ENCODE assay signal across 8 cellular contexts in genomic region chr11:61701298-61701993, GRCh38. TPM values are rescaled to one million over a fixed set of nuclear protein-coding genes. Genes with fewer than 3 reads are reported as not detected.
DNase-seq lines count a peak whose midpoint lies in the region; ATAC-seq and TF ChIP-seq lines count a peak whose summit lies in the region.

No MANE protein-coding gene starts in this region.

- H3K27ac Mint-ChIP-seq in activated CD4-positive, alpha-beta T cell treated with anti-CD3 and anti-CD28 coated beads for 36 hours: no peak overlapping the region

- no peaks in the 10 kb centered on the region for H3K36me3 ChIP-seq in HEK293 (ENCODE audit: control insufficient read depth in 2 of 2, insufficient read depth in 1 of 2, low read length in 2 of 2)
- no peaks in the 10 kb centered on the region for H3K36me3 ChIP-seq in heart right ventricle

- no peaks in the 10 kb centered on the region for H3K9me3 Mint-ChIP-seq in activated CD4-positive, alpha-beta T cell treated with anti-CD3 and anti-CD28 coated beads for 36 hours (ENCODE audit: low read depth)

- intact Hi-C loops in heart right ventricle (cut with DNase I): no loop called here
- intact Hi-C loops in activated CD4-positive, alpha-beta T cell treated with anti-CD3 and anti-CD28 coated beads for 36 hours (cut with DNase I, micrococcal nuclease): no loop called here

- WGBS in heart right ventricle, 2 donors: 60 to 64% methylated on average over 16 of the region's 16 CpGs

- no peaks in the 10 kb centered on the region; the same call in 1 of the 2 replicates for H3K9me3 ChIP-seq in AG04450 (ENCODE audit: control insufficient read depth, insufficient read depth, low read length)
- H3K9me3 ChIP-seq in HEK293 (ENCODE audit: control insufficient read depth, insufficient read depth, low read depth, low read length): no peaks in the 10 kb centered on the region
- H3K9me3 ChIP-seq in heart right ventricle: no peaks in the 10 kb centered on the region

- POLR2A ChIA-PET in AG04450 (lab: Yijun Ruan, JAX) (interaction anchor here (0.5 kb wide), 1 partner anchor 35 kb away, joined by 3 read pairs; no protein-coding TSS in a partner anchor), HEK293 (lab: Yijun Ruan, JAX) (interaction anchor here (0.9 kb wide), 1 partner anchor 17 kb away, joined by 3 read pairs; no protein-coding TSS in a partner anchor)
- POLR2A ChIA-PET in activated CD4-positive, alpha-beta T cell treated with anti-CD3 and anti-CD28 coated beads for 36 hours (lab: Charles Lee): interaction anchor here (0.6 kb wide), 1 partner anchor 270 kb away, joined by 3 read pairs; no protein-coding TSS in a partner anchor

- no peaks in the 10 kb centered on the region for H3K36me3 Mint-ChIP-seq in activated CD4-positive, alpha-beta T cell treated with anti-CD3 and anti-CD28 coated beads for 36 hours (ENCODE audit: low read depth)

- H3K4me3 Mint-ChIP-seq in activated CD4-positive, alpha-beta T cell treated with anti-CD3 and anti-CD28 coated beads for 36 hours: no peak overlapping the region

- no peaks in the 10 kb centered on the region for H3K27me3 Mint-ChIP-seq in activated CD4-positive, alpha-beta T cell treated with anti-CD3 and anti-CD28 coated beads for 36 hours

- H3K4me1 ChIP-seq in HEK293 (ENCODE audit: control insufficient read depth, insufficient read depth, low read length): no peaks in the 10 kb centered on the region
- peaks cover 12 to 66% (median 51%) of the 10 kb centered on the region in 9 donors for H3K4me1 ChIP-seq in heart right ventricle

- DNase-seq in AG04450 (ENCODE audit: low read depth, low spot score): no peak
- peak; percentile 64 to 88 for DNase-seq in SHP77 (lab: John Stamatoyannopoulos, UW)
- DNase-seq in heart right ventricle: no peak
- DNase-seq in occipital lobe (lab: John Stamatoyannopoulos, UW): no peak
- DNase-seq in activated CD4-positive, alpha-beta T cell treated with anti-CD3 and anti-CD28 coated beads for 36 hours: no peak

- peak; percentile 59 for TF ChIP-seq CTCF in AG04450 (IDR thresholded peaks at IDR 0.05; ENCODE audit: low read depth, low read length)
- TF ChIP-seq CTCF in HEK293 (tag by site-specific recombination; IDR thresholded peaks at IDR 0.05): no peak; the same call in 1 of the 2 replicates
- TF ChIP-seq CTCF in heart right ventricle (IDR thresholded peaks at IDR 0.05): peak in 7 of 9 donors; percentile 11 to 41 (median 32)

- CTCF ChIA-PET in AG04450 (lab: Charles Lee) (interaction anchor here (0.7 kb wide), 1 partner anchor 62 kb away, joined by 3 read pairs; no protein-coding TSS in a partner anchor), HEK293 (lab: Yijun Ruan, JAX) (interaction anchor here (0.6 to 1.5 kb wide), 4 partner anchors 8 to 92 kb away, joined by 3 to 6 read pairs (median 4); no protein-coding TSS in a partner anchor)
- CTCF ChIA-PET in activated CD4-positive, alpha-beta T cell treated with anti-CD3 and anti-CD28 coated beads for 36 hours (lab: Charles Lee): no interaction called here

- H3K27me3 ChIP-seq in AG04450 (ENCODE audit: control insufficient read depth, insufficient read depth, low read length): peaks cover 7% of the 10 kb centered on the region
- H3K27me3 ChIP-seq in heart right ventricle: no peaks in the 10 kb centered on the region

- H3K4me3 ChIP-seq in AG04450 (ENCODE audit: low read depth, low read length) (no peak overlapping the region), HEK293 (ENCODE audit: low read depth, low read length) (no peak overlapping the region), heart right ventricle (no peak overlapping the region)

- H3K27ac ChIP-seq in AG04450 (ENCODE audit: low read depth, low read length): no peak overlapping the region
- H3K27ac ChIP-seq in HEK293 (ENCODE audit: extremely low read depth, low read depth, low read length): peak overlapping the region; percentile 16; the same call in 1 of the 2 replicates
- H3K27ac ChIP-seq in heart right ventricle: peak overlapping the region in 7 of 10 donors; percentile 4 to 92 (median 71)

- peak in 1 of 8 donors; percentile 20 for ATAC-seq in heart right ventricle
- ATAC-seq in HG02623 (IDR thresholded peaks at IDR 0.05; ENCODE audit: unreplicated experiment): no peak
- ATAC-seq in activated CD4-positive, alpha-beta T cell treated with anti-CD3 and anti-CD28 coated beads for 36 hours: no peak
- ATAC-seq in HG02642 (IDR thresholded peaks at IDR 0.05; ENCODE audit: poor library complexity, unreplicated experiment): no peak

- H3K4me1 Mint-ChIP-seq in activated CD4-positive, alpha-beta T cell treated with anti-CD3 and anti-CD28 coated beads for 36 hours: peaks cover 18% of the 10 kb centered on the region

TF ChIP-seq in HEK293, 187 proteins besides CTCF, POLR2A, EP300 and RAD21:
- TF ChIP-seq SP3 (tag by site-specific recombination; IDR thresholded peaks at IDR 0.05): no peak
- TF ChIP-seq ZEB2 (tag by site-specific recombination; IDR thresholded peaks at IDR 0.05): no peak
- no peak for TF ChIP-seq ZNF366 (tag by site-specific recombination; conservative IDR thresholded peaks at IDR 0.05)
- TF ChIP-seq ZNF324 (tag by site-specific recombination; IDR thresholded peaks at IDR 0.05): no peak
- peak; percentile 43; the same call in 1 of the 2 replicates for TF ChIP-seq ZNF335 (tag by site-specific recombination; conservative IDR thresholded peaks at IDR 0.05)
- TF ChIP-seq ZIC2 (tag by site-specific recombination; IDR thresholded peaks at IDR 0.05): peak; percentile 53

RNA-seq across cellular contexts. Expression of gene DAGLA, which starts 21.3 kb away (rescaled TPM):
- polyA plus RNA-seq in AG04450 (2011; rRNA removed) (1.1 and 1.7 TPM in 2 replicates), heart right ventricle (1 to 10 TPM; 1.5 to 1.7 TPM)
- 1.9 and 3.2 TPM in 2 replicates for polyA minus RNA-seq in AG04450 (2011; rRNA and poly(A)+ RNA removed)
- total RNA-seq in heart right ventricle (1 to 10 TPM; 1.8 to 5.0 (median 3.4) TPM), occipital lobe (5.5 TPM)
- under 1 TPM; 0.09 to 0.14 TPM for total RNA-seq in activated CD4-positive, alpha-beta T cell treated with anti-CD3 and anti-CD28 coated beads for 36 hours

RNA-seq across cellular contexts. Expression of gene MYRF, which starts 51.0 kb away (rescaled TPM):
- polyA plus RNA-seq in AG04450 (2011; rRNA removed) (2.7 and 4.2 TPM in 2 replicates), heart right ventricle (under 1 TPM; 0.16 to 0.37 TPM)
- 4.1 and 5.0 TPM in 2 replicates for polyA minus RNA-seq in AG04450 (2011; rRNA and poly(A)+ RNA removed)
- total RNA-seq in heart right ventricle (1 to 10 TPM in 1 of 10 donors, under 1 TPM in 9; 0.13 to 1.2 (median 0.26) TPM), occipital lobe (0.94 TPM)
- under 1 TPM; 0.25 to 0.57 TPM for total RNA-seq in activated CD4-positive, alpha-beta T cell treated with anti-CD3 and anti-CD28 coated beads for 36 hours

Comparison
In these comparisons a context has a peak if more than half of its experiments do, and no peak if none do; other contexts are left out.
1. DNase-seq: peak in SHP77 (2 of 2); none in AG04450 (single experiment), heart right ventricle (0 of 2), occipital lobe (single experiment) and activated CD4-positive, alpha-beta T cell treated with anti-CD3 and anti-CD28 coated beads for 36 hours (single experiment).